ENCODE assay signal across 14 cellular contexts in the genomic region with DNA sequence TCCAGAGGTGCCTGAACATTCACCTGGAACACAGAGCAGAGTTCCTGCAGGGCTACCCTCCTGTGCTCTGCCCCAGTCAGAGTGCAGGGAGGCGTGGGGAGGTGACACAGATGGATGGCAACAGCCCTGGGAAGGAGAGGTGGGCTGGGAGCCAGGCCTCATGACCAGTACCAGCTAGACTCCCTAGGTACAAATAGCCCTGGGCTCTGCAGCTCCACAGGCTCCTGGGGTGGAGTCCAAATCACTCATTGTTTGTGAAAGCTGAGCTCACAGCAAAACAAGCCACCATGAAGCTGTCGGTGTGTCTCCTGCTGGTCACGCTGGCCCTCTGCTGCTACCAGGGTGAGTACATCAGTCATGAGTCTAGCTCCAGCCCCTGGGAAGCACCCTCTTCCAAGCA. TPM values are rescaled to one million over a fixed set of nuclear protein-coding genes. Genes with fewer than 3 reads are reported as not detected.
DNase-seq lines count a peak whose midpoint lies in the region; ATAC-seq and TF ChIP-seq lines count a peak whose summit lies in the region.
"Had no signal": no experiment of that assay in that cellular context is flagged by ENCODE, and none has a peak within 500 bp of the region (broad histone marks: within the 10 kb centered on the region; RNA-seq: fewer than 3 reads in every experiment).

A gene with protein sequence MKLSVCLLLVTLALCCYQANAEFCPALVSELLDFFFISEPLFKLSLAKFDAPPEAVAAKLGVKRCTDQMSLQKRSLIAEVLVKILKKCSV (plus strand): TSS at position 219 of the 400 bp plus-strand sequence. CDS start 69 bp downstream, at position 288.

- H3K36me3 ChIP-seq in tibial artery = no peaks in the 10 kb centered on the region

- peak; percentile 34 for DNase-seq in D341Med (ENCODE audit: low spot score)
- DNase-seq in NCI-H1417 treated with DMSO at 0.1 percent for 48 hours (lab: John Stamatoyannopoulos, UW) = peak; percentile 79
- DNase-seq in astrocyte of the hippocampus (ENCODE audit: low read depth, low spot score) = peak; percentile 4
- no peak for DNase-seq in left lobe of liver (ENCODE audit: low spot score)
- no peak for DNase-seq in T-helper 17 cell
- DNase-seq in NCI-H1436 treated with DMSO at 0.1 percent for 48 hours (lab: John Stamatoyannopoulos, UW) = no peak
- no peak for DNase-seq in tibial artery
- DNase-seq: CD8-positive, alpha-beta T cell; dermis blood vessel endothelial cell; nephron progenitor cell; stimulated activated CD4-positive, alpha-beta T cell treated with anti-CD3 and anti-CD28 coated beads, Interleukin-2, amount 100 ng/mL, for 48 hours had no signal

- H3K9me3 ChIP-seq in T-helper 17 cell (ENCODE audit: control insufficient read depth, low read length, poor library complexity, severe bottlenecking) (no peaks in the 10 kb centered on the region), tibial artery (no peaks in the 10 kb centered on the region)

- H3K27me3 ChIP-seq in tibial artery = peaks cover 0 to 26% of the 10 kb centered on the region in 2 donors

- H3K27ac Mint-ChIP-seq in T-helper 17 cell = no peak within 1 kb of the TSS
- H3K27ac Mint-ChIP-seq: activated T-helper 17 cell treated with anti-CD3 and anti-CD28 coated beads, Interleukin-2, amount 50 U/mL, for 72 hours; CD8-positive, alpha-beta T cell; nephron progenitor cell had no signal

- peaks cover 0 to 2% (median 0%) of the 10 kb centered on the region in 4 donors for H3K4me1 ChIP-seq in tibial artery

- H3K4me1 Mint-ChIP-seq in T-helper 17 cell = no peaks in the 10 kb centered on the region
- H3K4me1 Mint-ChIP-seq: activated T-helper 17 cell treated with anti-CD3 and anti-CD28 coated beads, Interleukin-2, amount 50 U/mL, for 72 hours had no signal

- ATAC-seq in left lobe of liver = peak; percentile 13
- no peak for ATAC-seq in HG02852 (IDR thresholded peaks at IDR 0.05; ENCODE audit: unreplicated experiment)
- ATAC-seq in T-helper 17 cell = no peak
- ATAC-seq: activated T-helper 17 cell treated with anti-CD3 and anti-CD28 coated beads, Interleukin-2, amount 50 U/mL, for 72 hours; CD8-positive, alpha-beta T cell had no signal

- H3K36me3 Mint-ChIP-seq in T-helper 17 cell (ENCODE audit: low read depth) = peaks cover 3% of the 10 kb centered on the region
- H3K36me3 Mint-ChIP-seq: CD8-positive, alpha-beta T cell had no signal

- H3K27me3 Mint-ChIP-seq in T-helper 17 cell = peaks cover 82% of the 10 kb centered on the region

- H3K4me3 Mint-ChIP-seq in T-helper 17 cell = no peak within 1 kb of the TSS
- H3K4me3 Mint-ChIP-seq: activated T-helper 17 cell treated with anti-CD3 and anti-CD28 coated beads, Interleukin-2, amount 50 U/mL, for 72 hours; CD8-positive, alpha-beta T cell; nephron progenitor cell had no signal

- intact Hi-C loops in tibial artery (cut with DNase I; ENCODE audit: low total_unique reads) = no loop called here

- no peak within 1 kb of the TSS for H3K27ac ChIP-seq in tibial artery

- H3K4me3 ChIP-seq in tibial artery = no peak within 1 kb of the TSS

- no peak for TF ChIP-seq CTCF in tibial artery (IDR thresholded peaks at IDR 0.05)

RNA-seq across cellular contexts. Expression of the gene that starts here (rescaled TPM):
- not detected for total RNA-seq in left lobe of liver
- not detected for total RNA-seq in T-helper 17 cell
- total RNA-seq: activated T-helper 17 cell treated with anti-CD3 and anti-CD28 coated beads, Interleukin-2, amount 50 U/mL, for 72 hours; CD8-positive, alpha-beta T cell; dermis blood vessel endothelial cell; HT1080 had no signal

Comparison
In these comparisons a context has a peak if more than half of its experiments do, and no peak if none do; other contexts are left out.
1. Peak in ATAC-seq in left lobe of liver; RNA of the gene not detected or under 1 TPM.
2. DNase-seq: peak in D341Med (single experiment), NCI-H1417 treated with DMSO at 0.1 percent for 48 hours (single experiment) and astrocyte of the hippocampus (single experiment); none in left lobe of liver (single experiment), T-helper 17 cell (0 of 3), NCI-H1436 treated with DMSO at 0.1 percent for 48 hours (single experiment) and tibial artery (0 of 2).